1 cellular context compared by ENCODE assay signal in genomic region chr3:112987710-112988334, GRCh38.
TF ChIP-seq lines count a peak whose summit lies in the region.

No MANE protein-coding gene starts in this region.

TF ChIP-seq in HepG2, 621 proteins besides CTCF, POLR2A, EP300 and RAD21:
- TF ChIP-seq ZFP37 (CRISPR knock-in tag; IDR thresholded peaks at IDR 0.05; ENCODE audit: borderline replicate concordance) (no peak), ZNF687 (CRISPR knock-in tag; IDR thresholded peaks at IDR 0.05) (peak; percentile 9; the same call in 1 of the 2 replicates), HINFP (CRISPR knock-in tag; IDR thresholded peaks at IDR 0.05; ENCODE audit: low read depth) (peak; percentile 89), HMGA1 (CRISPR knock-in tag; conservative IDR thresholded peaks at IDR 0.05) (no peak)
